Comparison of ENCODE assay signal across 21 cellular contexts in genomic region chr1:15826810-15827507, GRCh38.
"Had no signal": no experiment of that assay in that cellular context is flagged by ENCODE, and none has a peak within 500 bp of the region (broad histone marks: within the 10 kb centered on the region; RNA-seq: fewer than 3 reads in every experiment).

No MANE protein-coding gene starts in this region.

- H3K9me3 ChIP-seq: body of pancreas, esophagus squamous epithelium, gastroesophageal sphincter, sigmoid colon, SK-N-SH had no signal

- H3K9ac ChIP-seq: SK-N-SH had no signal

- H3K36me3 ChIP-seq: esophagus squamous epithelium, gastroesophageal sphincter, sigmoid colon had no signal

- H3K4me2 ChIP-seq: SK-N-SH, smooth muscle cell had no signal

- H3K27ac ChIP-seq: body of pancreas, sigmoid colon, VCaP had no signal

- H3K27me3 ChIP-seq: body of pancreas, esophagus squamous epithelium, gastroesophageal sphincter, sigmoid colon had no signal

- DNase-seq: activated CD4-positive, alpha-beta T cell treated with anti-CD3 and anti-CD28 coated beads, Interleukin-2, amount 10 ng/mL, durations not matched to agents 7 days and 5 days; activated naive CD4-positive, alpha-beta T cell; activated T-cell treated with anti-CD3 and anti-CD28 coated beads, Interleukin-2, amount 50 U/mL, for 24 hours; anterior cingulate cortex; body of pancreas; caudate nucleus; effector memory CD4-positive, alpha-beta T cell; esophagus squamous epithelium; head of caudate nucleus; occipital lobe; retina; sigmoid colon; SK-N-SH; stimulated activated CD4-positive, alpha-beta T cell treated with anti-CD3 and anti-CD28 coated beads, Interleukin-2, amount 100 ng/mL, for 48 hours; stimulated activated CD8-positive, alpha-beta memory T cell treated with anti-CD3 and anti-CD28 coated beads, Interleukin-4, amount 100 ng/mL, for 48 hours; stimulated activated naive CD4-positive, alpha-beta T cell had no signal

- ATAC-seq: activated CD4-positive, CD25-positive, alpha-beta regulatory T cell treated with anti-CD3 and anti-CD28 coated beads, Interleukin-2, amount 50 U/mL, for 24 hours; activated T-helper 17 cell treated with anti-CD3 and anti-CD28 coated beads, Interleukin-2, amount 50 U/mL, for 72 hours; body of pancreas; gastroesophageal sphincter had no signal

- H3K9me2 ChIP-seq: SK-N-SH had no signal

- H3K4me1 ChIP-seq: body of pancreas had no signal

- H3K9me3 Mint-ChIP-seq: activated CD4-positive, alpha-beta T cell treated with anti-CD3 and anti-CD28 coated beads, Interleukin-2, amount 10 ng/mL, durations not matched to agents 7 days and 5 days; activated T-cell treated with anti-CD3 and anti-CD28 coated beads, Interleukin-2, amount 50 U/mL, for 24 hours; activated T-helper 17 cell treated with anti-CD3 and anti-CD28 coated beads, Interleukin-2, amount 50 U/mL, for 72 hours had no signal

- H3K4me3 ChIP-seq: body of pancreas, esophagus squamous epithelium, gastroesophageal sphincter, sigmoid colon, smooth muscle cell had no signal

- H3K27ac Mint-ChIP-seq: activated CD4-positive, alpha-beta T cell treated with anti-CD3 and anti-CD28 coated beads, Interleukin-2, amount 10 ng/mL, durations not matched to agents 7 days and 5 days; activated T-cell treated with anti-CD3 and anti-CD28 coated beads, Interleukin-2, amount 50 U/mL, for 24 hours; activated T-helper 17 cell treated with anti-CD3 and anti-CD28 coated beads, Interleukin-2, amount 50 U/mL, for 72 hours had no signal

- H3K27me3 Mint-ChIP-seq: activated CD4-positive, alpha-beta T cell treated with anti-CD3 and anti-CD28 coated beads, Interleukin-2, amount 10 ng/mL, durations not matched to agents 7 days and 5 days; activated T-cell treated with anti-CD3 and anti-CD28 coated beads, Interleukin-2, amount 50 U/mL, for 24 hours; activated T-helper 17 cell treated with anti-CD3 and anti-CD28 coated beads, Interleukin-2, amount 50 U/mL, for 72 hours had no signal

- H3K4me3 Mint-ChIP-seq: activated CD4-positive, alpha-beta T cell treated with anti-CD3 and anti-CD28 coated beads, Interleukin-2, amount 10 ng/mL, durations not matched to agents 7 days and 5 days; activated T-cell treated with anti-CD3 and anti-CD28 coated beads, Interleukin-2, amount 50 U/mL, for 24 hours; activated T-helper 17 cell treated with anti-CD3 and anti-CD28 coated beads, Interleukin-2, amount 50 U/mL, for 72 hours had no signal
